19 cellular contexts compared by ENCODE assay signal in genomic region chr2:188675391-188676011, GRCh38.
DNase-seq lines count a peak whose midpoint lies in the region; ATAC-seq and TF ChIP-seq lines count a peak whose summit lies in the region.
"Had no signal": no experiment of that assay in that cellular context is flagged by ENCODE, and none has a peak within 500 bp of the region (broad histone marks: within the 10 kb centered on the region; RNA-seq: fewer than 3 reads in every experiment).

No MANE protein-coding gene starts in this region.

- no peak overlapping the region for H2AFZ ChIP-seq in GM23338

- no peaks in the 10 kb centered on the region for H3K79me2 ChIP-seq in GM23338 (replicated peaks; ENCODE audit: insufficient read depth)

- no peak for TF ChIP-seq CTCF in GM23338 (conservative IDR thresholded peaks at IDR 0.05; ENCODE audit: low read depth in 2 of 2)
- no peak for TF ChIP-seq CTCF in fibroblast of mammary gland (conservative IDR thresholded peaks at IDR 0.05; ENCODE audit: control insufficient read depth, insufficient read depth, low read depth, low read length)

- H3K36me3 ChIP-seq in GM23338 (ENCODE audit: insufficient read depth) (no peaks in the 10 kb centered on the region), SJCRH30 (no peaks in the 10 kb centered on the region)
- H3K36me3 ChIP-seq: BLaER1 treated with 17β-estradiol and CSF1 and Interleukin-3, amounts not matched to agents 10 nM and 100 nM; esophagus squamous epithelium; neutrophil had no signal

- H3K27me3 Mint-ChIP-seq in GM23338 (ENCODE audit: insufficient read depth, low read depth, poor library complexity): no peaks in the 10 kb centered on the region
- H3K27me3 Mint-ChIP-seq: activated CD4-positive, alpha-beta memory T cell treated with anti-CD3 and anti-CD28 coated beads, Interleukin-2, amount 10 ng/mL, durations not matched to agents 7 days and 5 days; activated T-helper 17 cell treated with anti-CD3 and anti-CD28 coated beads, Interleukin-2, amount 50 U/mL, for 72 hours had no signal

- no peaks in the 10 kb centered on the region for H3K9me2 ChIP-seq in GM23338 (ENCODE audit: insufficient read depth)

- H3K4me3 ChIP-seq in GM23338 (no peak overlapping the region), SJCRH30 (no peak overlapping the region), fibroblast of mammary gland (ENCODE audit: control insufficient read depth, low read depth, low read length) (no peak overlapping the region), skeletal muscle cell (ENCODE audit: low read depth, low read length) (no peak overlapping the region)
- H3K4me3 ChIP-seq: BLaER1 treated with 17β-estradiol and CSF1 and Interleukin-3, amounts not matched to agents 10 nM and 100 nM; esophagus squamous epithelium had no signal

- no peak overlapping the region for H3K4me3 Mint-ChIP-seq in GM23338
- H3K4me3 Mint-ChIP-seq: activated CD4-positive, alpha-beta memory T cell treated with anti-CD3 and anti-CD28 coated beads, Interleukin-2, amount 10 ng/mL, durations not matched to agents 7 days and 5 days; activated T-helper 17 cell treated with anti-CD3 and anti-CD28 coated beads, Interleukin-2, amount 50 U/mL, for 72 hours; immature natural killer cell had no signal

- peak overlapping the region; percentile 84 for H3K27ac Mint-ChIP-seq in GM23338
- H3K27ac Mint-ChIP-seq: activated CD4-positive, alpha-beta memory T cell treated with anti-CD3 and anti-CD28 coated beads, Interleukin-2, amount 10 ng/mL, durations not matched to agents 7 days and 5 days; activated T-helper 17 cell treated with anti-CD3 and anti-CD28 coated beads, Interleukin-2, amount 50 U/mL, for 72 hours; immature natural killer cell had no signal

- H3K27ac ChIP-seq in GM23338 (ENCODE audit: low read depth) (no peak overlapping the region), SJCRH30 (peak overlapping the region; percentile 88)
- H3K27ac ChIP-seq: esophagus squamous epithelium, neutrophil had no signal

- no peaks in the 10 kb centered on the region for H3K9me3 Mint-ChIP-seq in GM23338
- H3K9me3 Mint-ChIP-seq: activated CD4-positive, alpha-beta memory T cell treated with anti-CD3 and anti-CD28 coated beads, Interleukin-2, amount 10 ng/mL, durations not matched to agents 7 days and 5 days had no signal

- DNase-seq in GM23338 (ENCODE audit: low spot score) (peak; percentile 53), SJCRH30 (peak in 1 of 2 experiments; percentile 74), fibroblast of mammary gland (ENCODE audit: low read depth) (peak; percentile 81), skeletal muscle cell (ENCODE audit: low read depth) (peak; percentile 32), globus pallidus (ENCODE audit: low spot score) (no peak), SIG-M5 treated with dmso at 0.1 percent for 504 hours (lab: John Stamatoyannopoulos, UW; ENCODE audit: unreplicated experiment) (no peak)
- DNase-seq: activated CD4-positive, alpha-beta memory T cell treated with anti-CD3 and anti-CD28 coated beads, Interleukin-2, amount 10 ng/mL, durations not matched to agents 7 days and 5 days; anterior cingulate cortex; esophagus squamous epithelium; immature natural killer cell; mammary epithelial cell; NK-92 treated with Interleukin-12 subunit alpha and Interleukin-12 subunit beta, amount 100 ng/mL, for 24 hours; SIG-M5; stimulated activated naive CD8-positive, alpha-beta T cell treated with anti-CD3 and anti-CD28 coated beads, Interleukin-15, Interleukin-2, amounts not matched to agents 100 U/mL and 50 U/mL, for 24 hours had no signal

- H3K36me3 Mint-ChIP-seq in GM23338 (ENCODE audit: low read depth): no peaks in the 10 kb centered on the region
- H3K36me3 Mint-ChIP-seq: immature natural killer cell had no signal

- no peaks in the 10 kb centered on the region for H4K20me1 ChIP-seq in GM23338 (replicated peaks; ENCODE audit: insufficient read depth)
- H4K20me1 ChIP-seq: BLaER1 treated with 17β-estradiol and CSF1 and Interleukin-3, amounts not matched to agents 10 nM and 100 nM had no signal

- peaks cover 19% of the 10 kb centered on the region for H3K4me1 Mint-ChIP-seq in GM23338
- H3K4me1 Mint-ChIP-seq: activated CD4-positive, alpha-beta memory T cell treated with anti-CD3 and anti-CD28 coated beads, Interleukin-2, amount 10 ng/mL, durations not matched to agents 7 days and 5 days; activated T-helper 17 cell treated with anti-CD3 and anti-CD28 coated beads, Interleukin-2, amount 50 U/mL, for 72 hours; immature natural killer cell had no signal

- no peak for ATAC-seq in GM23338
- ATAC-seq in HG02981 (IDR thresholded peaks at IDR 0.05; ENCODE audit: unreplicated experiment): no peak
- ATAC-seq in HG03571 (IDR thresholded peaks at IDR 0.05; ENCODE audit: unreplicated experiment): no peak
- ATAC-seq: activated T-helper 17 cell treated with anti-CD3 and anti-CD28 coated beads, Interleukin-2, amount 50 U/mL, for 72 hours; stimulated activated naive CD8-positive, alpha-beta T cell treated with anti-CD3 and anti-CD28 coated beads, Interleukin-15, Interleukin-2, amounts not matched to agents 100 U/mL and 50 U/mL, for 24 hours had no signal

- no peaks in the 10 kb centered on the region for H3F3A ChIP-seq in GM23338 (replicated peaks; ENCODE audit: low read depth)

- H3K27me3 ChIP-seq in GM23338 (ENCODE audit: insufficient read depth): no peaks in the 10 kb centered on the region
- no peaks in the 10 kb centered on the region for H3K27me3 ChIP-seq in SJCRH30
- H3K27me3 ChIP-seq: BLaER1 treated with 17β-estradiol and CSF1 and Interleukin-3, amounts not matched to agents 10 nM and 100 nM; esophagus squamous epithelium; neutrophil had no signal

- H3K4me2 ChIP-seq in GM23338: no peak overlapping the region

- H3K4me1 ChIP-seq in GM23338 (ENCODE audit: insufficient read depth): peaks cover 12% of the 10 kb centered on the region; the same call in 1 of the 2 replicates
- H3K4me1 ChIP-seq in SJCRH30: peaks cover 29% of the 10 kb centered on the region
- H3K4me1 ChIP-seq: esophagus squamous epithelium had no signal

- no peaks in the 10 kb centered on the region for H3K9me3 ChIP-seq in SJCRH30 (replicated peaks)
- H3K9me3 ChIP-seq: esophagus squamous epithelium, neutrophil had no signal

TF ChIP-seq in GM23338, 12 proteins besides CTCF, POLR2A, EP300 and RAD21 (continues in another document):
- TF ChIP-seq EZH2 (IDR thresholded peaks at IDR 0.05; ENCODE audit: low read depth, unreplicated experiment) (no peak), STAT1 (IDR thresholded peaks at IDR 0.05; ENCODE audit: unreplicated experiment) (no peak), ZNF331 (CRISPR knock-in tag; IDR thresholded peaks at IDR 0.05; ENCODE audit: low read depth) (no peak), ZNF114 (CRISPR knock-in tag; IDR thresholded peaks at IDR 0.05) (no peak)
- TF ChIP-seq, protein P1, sequence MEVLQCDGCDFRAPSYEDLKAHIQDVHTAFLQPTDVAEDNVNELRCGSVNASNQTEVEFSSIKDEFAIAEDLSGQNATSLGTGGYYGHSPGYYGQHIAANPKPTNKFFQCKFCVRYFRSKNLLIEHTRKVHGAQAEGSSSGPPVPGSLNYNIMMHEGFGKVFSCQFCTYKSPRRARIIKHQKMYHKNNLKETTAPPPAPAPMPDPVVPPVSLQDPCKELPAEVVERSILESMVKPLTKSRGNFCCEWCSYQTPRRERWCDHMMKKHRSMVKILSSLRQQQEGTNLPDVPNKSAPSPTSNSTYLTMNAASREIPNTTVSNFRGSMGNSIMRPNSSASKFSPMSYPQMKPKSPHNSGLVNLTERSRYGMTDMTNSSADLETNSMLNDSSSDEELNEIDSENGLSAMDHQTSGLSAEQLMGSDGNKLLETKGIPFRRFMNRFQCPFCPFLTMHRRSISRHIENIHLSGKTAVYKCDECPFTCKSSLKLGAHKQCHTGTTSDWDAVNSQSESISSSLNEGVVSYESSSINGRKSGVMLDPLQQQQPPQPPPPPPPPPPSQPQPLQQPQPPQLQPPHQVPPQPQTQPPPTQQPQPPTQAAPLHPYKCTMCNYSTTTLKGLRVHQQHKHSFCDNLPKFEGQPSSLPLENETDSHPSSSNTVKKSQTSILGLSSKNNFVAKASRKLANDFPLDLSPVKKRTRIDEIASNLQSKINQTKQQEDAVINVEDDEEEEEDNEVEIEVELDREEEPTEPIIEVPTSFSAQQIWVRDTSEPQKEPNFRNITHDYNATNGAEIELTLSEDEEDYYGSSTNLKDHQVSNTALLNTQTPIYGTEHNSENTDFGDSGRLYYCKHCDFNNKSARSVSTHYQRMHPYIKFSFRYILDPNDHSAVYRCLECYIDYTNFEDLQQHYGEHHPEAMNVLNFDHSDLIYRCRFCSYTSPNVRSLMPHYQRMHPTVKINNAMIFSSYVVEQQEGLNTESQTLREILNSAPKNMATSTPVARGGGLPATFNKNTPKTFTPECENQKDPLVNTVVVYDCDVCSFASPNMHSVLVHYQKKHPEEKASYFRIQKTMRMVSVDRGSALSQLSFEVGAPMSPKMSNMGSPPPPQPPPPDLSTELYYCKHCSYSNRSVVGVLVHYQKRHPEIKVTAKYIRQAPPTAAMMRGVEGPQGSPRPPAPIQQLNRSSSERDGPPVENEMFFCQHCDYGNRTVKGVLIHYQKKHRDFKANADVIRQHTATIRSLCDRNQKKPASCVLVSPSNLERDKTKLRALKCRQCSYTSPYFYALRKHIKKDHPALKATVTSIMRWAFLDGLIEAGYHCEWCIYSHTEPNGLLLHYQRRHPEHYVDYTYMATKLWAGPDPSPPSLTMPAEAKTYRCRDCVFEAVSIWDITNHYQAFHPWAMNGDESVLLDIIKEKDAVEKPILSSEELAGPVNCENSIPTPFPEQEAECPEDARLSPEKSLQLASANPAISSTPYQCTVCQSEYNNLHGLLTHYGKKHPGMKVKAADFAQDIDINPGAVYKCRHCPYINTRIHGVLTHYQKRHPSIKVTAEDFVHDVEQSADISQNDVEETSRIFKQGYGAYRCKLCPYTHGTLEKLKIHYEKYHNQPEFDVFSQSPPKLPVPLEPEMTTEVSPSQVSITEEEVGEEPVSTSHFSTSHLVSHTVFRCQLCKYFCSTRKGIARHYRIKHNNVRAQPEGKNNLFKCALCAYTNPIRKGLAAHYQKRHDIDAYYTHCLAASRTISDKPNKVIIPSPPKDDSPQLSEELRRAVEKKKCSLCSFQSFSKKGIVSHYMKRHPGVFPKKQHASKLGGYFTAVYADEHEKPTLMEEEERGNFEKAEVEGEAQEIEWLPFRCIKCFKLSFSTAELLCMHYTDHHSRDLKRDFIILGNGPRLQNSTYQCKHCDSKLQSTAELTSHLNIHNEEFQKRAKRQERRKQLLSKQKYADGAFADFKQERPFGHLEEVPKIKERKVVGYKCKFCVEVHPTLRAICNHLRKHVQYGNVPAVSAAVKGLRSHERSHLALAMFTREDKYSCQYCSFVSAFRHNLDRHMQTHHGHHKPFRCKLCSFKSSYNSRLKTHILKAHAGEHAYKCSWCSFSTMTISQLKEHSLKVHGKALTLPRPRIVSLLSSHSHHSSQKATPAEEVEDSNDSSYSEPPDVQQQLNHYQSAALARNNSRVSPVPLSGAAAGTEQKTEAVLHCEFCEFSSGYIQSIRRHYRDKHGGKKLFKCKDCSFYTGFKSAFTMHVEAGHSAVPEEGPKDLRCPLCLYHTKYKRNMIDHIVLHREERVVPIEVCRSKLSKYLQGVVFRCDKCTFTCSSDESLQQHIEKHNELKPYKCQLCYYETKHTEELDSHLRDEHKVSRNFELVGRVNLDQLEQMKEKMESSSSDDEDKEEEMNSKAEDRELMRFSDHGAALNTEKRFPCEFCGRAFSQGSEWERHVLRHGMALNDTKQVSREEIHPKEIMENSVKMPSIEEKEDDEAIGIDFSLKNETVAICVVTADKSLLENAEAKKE (CRISPR knock-in tag; IDR thresholded peaks at IDR 0.05): no peak

Comparison
In these comparisons a context has a peak if more than half of its experiments do, and no peak if none do; other contexts are left out.
1. DNase-seq: peak in GM23338 (single experiment), fibroblast of mammary gland (single experiment) and skeletal muscle cell (single experiment); none in globus pallidus (single experiment) and SIG-M5 treated with dmso at 0.1 percent for 504 hours (single experiment).